Comparison of ENCODE assay signal across 9 cellular contexts in genomic region chr5:134026521-134027202, GRCh38. TPM values are rescaled to one million over a fixed set of nuclear protein-coding genes. Genes with fewer than 3 reads are reported as not detected.
DNase-seq lines count a peak whose midpoint lies in the region; ATAC-seq lines count a peak whose summit lies in the region.
"Had no signal": no experiment of that assay in that cellular context is flagged by ENCODE, and none has a peak within 500 bp of the region (broad histone marks: within the 10 kb centered on the region; RNA-seq: fewer than 3 reads in every experiment).

No MANE protein-coding gene starts in this region.

- no peak overlapping the region for H3K27ac ChIP-seq in effector memory CD4-positive, alpha-beta T cell (ENCODE audit: insufficient read depth, low read length, poor library complexity, severe bottlenecking)

- H3K36me3 Mint-ChIP-seq in natural killer cell treated with Interleukin-12 subunit alpha and Interleukin-12 subunit beta and Interleukin-15 and Interleukin-18, amount 100 ng/mL, for 72 hours = no peaks in the 10 kb centered on the region
- H3K36me3 Mint-ChIP-seq: brain had no signal

- no peak overlapping the region for H3K4me3 ChIP-seq in effector memory CD4-positive, alpha-beta T cell (ENCODE audit: insufficient read depth, low read depth, low read length, poor library complexity, severe bottlenecking)

- H3K4me3 Mint-ChIP-seq in natural killer cell treated with Interleukin-12 subunit alpha and Interleukin-12 subunit beta and Interleukin-15 and Interleukin-18, amount 100 ng/mL, for 72 hours = no peak overlapping the region
- H3K4me3 Mint-ChIP-seq: brain had no signal

- H3K27me3 ChIP-seq in effector memory CD4-positive, alpha-beta T cell (replicated peaks; ENCODE audit: control insufficient read depth, insufficient read depth, low read length, poor library complexity, severe bottlenecking) = no peaks in the 10 kb centered on the region

- H3K9me3 Mint-ChIP-seq in natural killer cell treated with Interleukin-12 subunit alpha and Interleukin-12 subunit beta and Interleukin-15 and Interleukin-18, amount 100 ng/mL, for 72 hours = no peaks in the 10 kb centered on the region
- H3K9me3 Mint-ChIP-seq: brain had no signal

- peaks cover 0 to 3% of the 10 kb centered on the region in 2 donors for H3K27me3 Mint-ChIP-seq in natural killer cell treated with Interleukin-12 subunit alpha and Interleukin-12 subunit beta and Interleukin-15 and Interleukin-18, amount 100 ng/mL, for 72 hours

- no peaks in the 10 kb centered on the region for H3K36me3 ChIP-seq in effector memory CD4-positive, alpha-beta T cell (ENCODE audit: control insufficient read depth, insufficient read depth, low read length)

- no peaks in the 10 kb centered on the region for H3K4me1 Mint-ChIP-seq in natural killer cell treated with Interleukin-12 subunit alpha and Interleukin-12 subunit beta and Interleukin-15 and Interleukin-18, amount 100 ng/mL, for 72 hours (ENCODE audit: low read depth in 2 of 2)
- H3K4me1 Mint-ChIP-seq: brain had no signal

- peak; percentile 67 for ATAC-seq in HG02885 (IDR thresholded peaks at IDR 0.05; ENCODE audit: poor library complexity, unreplicated experiment)
- peak in 1 of 2 donors; percentile 69 for ATAC-seq in natural killer cell treated with Interleukin-12 subunit alpha and Interleukin-12 subunit beta and Interleukin-15 and Interleukin-18, amount 100 ng/mL, for 72 hours

- DNase-seq in NCI-H1105 treated with DMSO at 0.1 percent for 48 hours (lab: John Stamatoyannopoulos, UW) (peak; percentile 23), NCI-H1105 (lab: John Stamatoyannopoulos, UW) (no peak), NCI-H460 (ENCODE audit: extremely low read depth, low read depth) (peak; percentile 54), C1 segment of cervical spinal cord (lab: John Stamatoyannopoulos, UW) (no peak)
- DNase-seq in activated CD4-positive, alpha-beta T cell treated with anti-CD3 and anti-CD28 coated beads for 1 hour = peak; percentile 38
- peak in 2 of 3 donors; percentile 14 to 18 for DNase-seq in effector memory CD4-positive, alpha-beta T cell
- DNase-seq in natural killer cell treated with Interleukin-12 subunit alpha and Interleukin-12 subunit beta and Interleukin-15 and Interleukin-18, amount 100 ng/mL, for 72 hours (ENCODE audit: low spot score) = peak; percentile 12

- H3K4me1 ChIP-seq in effector memory CD4-positive, alpha-beta T cell (ENCODE audit: control insufficient read depth, insufficient read depth, low read length, poor library complexity, severe bottlenecking) = no peaks in the 10 kb centered on the region

- no peaks in the 10 kb centered on the region for H3K9me3 ChIP-seq in effector memory CD4-positive, alpha-beta T cell (ENCODE audit: control insufficient read depth, low read length)

- H3K27ac Mint-ChIP-seq in natural killer cell treated with Interleukin-12 subunit alpha and Interleukin-12 subunit beta and Interleukin-15 and Interleukin-18, amount 100 ng/mL, for 72 hours = no peak overlapping the region

RNA-seq across cellular contexts. Expression of gene VDAC1, which starts 21.9 kb away (rescaled TPM):
- 438 and 448 TPM in 2 replicates for total RNA-seq in NCI-H460 (2014; rRNA removed; shearing (Covaris generic))
- polyA plus RNA-seq in NCI-H460 (2014; cell fraction: nucleus; rRNA removed) = 420 and 498 TPM in 2 replicates
- 100 to 1,000 TPM; 325 to 329 TPM for total RNA-seq in natural killer cell treated with Interleukin-12 subunit alpha and Interleukin-12 subunit beta and Interleukin-15 and Interleukin-18, amount 100 ng/mL, for 72 hours

RNA-seq across cellular contexts. Expression of gene C5orf15, which starts 58.2 kb away (rescaled TPM):
- 96.1 and 105 TPM in 2 replicates for total RNA-seq in NCI-H460 (2014; rRNA removed; shearing (Covaris generic))
- 61.4 and 103 TPM in 2 replicates for polyA plus RNA-seq in NCI-H460 (2014; cell fraction: nucleus; rRNA removed)
- total RNA-seq in natural killer cell treated with Interleukin-12 subunit alpha and Interleukin-12 subunit beta and Interleukin-15 and Interleukin-18, amount 100 ng/mL, for 72 hours = 10 to 100 TPM; 16.7 to 41.6 TPM

Comparison
In these comparisons a context has a peak if more than half of its experiments do, and no peak if none do; other contexts are left out.
1. DNase-seq: peak in NCI-H1105 treated with DMSO at 0.1 percent for 48 hours (single experiment), NCI-H460 (single experiment), activated CD4-positive, alpha-beta T cell treated with anti-CD3 and anti-CD28 coated beads for 1 hour (single experiment), effector memory CD4-positive, alpha-beta T cell (2 of 3) and natural killer cell treated with Interleukin-12 subunit alpha and Interleukin-12 subunit beta and Interleukin-15 and Interleukin-18, amount 100 ng/mL, for 72 hours (single experiment); none in NCI-H1105 (single experiment) and C1 segment of cervical spinal cord (0 of 14).